ENCODE assay signal across 22 cellular contexts in genomic region chr3:116848402-116848801, GRCh38.
DNase-seq lines count a peak whose midpoint lies in the region; ATAC-seq and TF ChIP-seq lines count a peak whose summit lies in the region.
"Had no signal": no experiment of that assay in that cellular context is flagged by ENCODE, and none has a peak within 500 bp of the region (broad histone marks: within the 10 kb centered on the region; RNA-seq: fewer than 3 reads in every experiment).

No MANE protein-coding gene starts in this region.

- H3K4me1 Mint-ChIP-seq in GM23338, result peaks cover 49% of the 10 kb centered on the region
- peaks cover 57% of the 10 kb centered on the region for H3K4me1 Mint-ChIP-seq in WTC11
- H3K4me1 Mint-ChIP-seq in endodermal cell, result peaks cover 24% of the 10 kb centered on the region
- H3K4me1 Mint-ChIP-seq: CD14-positive monocyte; CD8-positive, alpha-beta memory T cell had no signal

- H3K79me2 ChIP-seq in GM23338 (replicated peaks; ENCODE audit: insufficient read depth), result no peaks in the 10 kb centered on the region

- H3K4me1 ChIP-seq in GM23338 (ENCODE audit: insufficient read depth), result peaks cover 18% of the 10 kb centered on the region
- peaks cover 38% of the 10 kb centered on the region for H3K4me1 ChIP-seq in HUES6 (ENCODE audit: control insufficient read depth, insufficient read depth, low read length)
- H3K4me1 ChIP-seq in endodermal cell (ENCODE audit: control insufficient read depth, insufficient read depth, low read length), result peaks cover 5% of the 10 kb centered on the region
- no peaks in the 10 kb centered on the region for H3K4me1 ChIP-seq in aorta (ENCODE audit: control insufficient read depth in 1 of 2, insufficient read depth in 2 of 2, low read length in 2 of 2)
- H3K4me1 ChIP-seq: BE2C; BLaER1 treated with 17β-estradiol and CSF1 and Interleukin-3, amounts not matched to agents 10 nM and 100 nM had no signal

- H3K4me2 ChIP-seq in GM23338, result peak overlapping the region; percentile 39
- H3K4me2 ChIP-seq: BLaER1 treated with 17β-estradiol and CSF1 and Interleukin-3, amounts not matched to agents 10 nM and 100 nM had no signal

- H3K9me3 Mint-ChIP-seq in GM23338 (peaks cover 22% of the 10 kb centered on the region), WTC11 (peaks cover 29% of the 10 kb centered on the region), endodermal cell (peaks cover 18% of the 10 kb centered on the region)

- H3K36me3 Mint-ChIP-seq in GM23338 (ENCODE audit: low read depth) (peaks cover 29% of the 10 kb centered on the region), WTC11 (peaks cover 24% of the 10 kb centered on the region), endodermal cell (ENCODE audit: low read depth) (peaks cover 4% of the 10 kb centered on the region)
- H3K36me3 Mint-ChIP-seq: CD14-positive monocyte; CD8-positive, alpha-beta memory T cell had no signal

- whole genome bisulfite sequencing in endodermal cell (ENCODE audit: insufficient coverage in 1 of 2, insufficient read length in 1 of 2), 2 experiments, result 58 to 70% methylated on average over 2 of the region's 2 CpGs
- WGBS in aorta, 2 donors, result 54 to 55% methylated on average over 2 of the region's 2 CpGs

- H3K9me2 ChIP-seq in GM23338 (ENCODE audit: insufficient read depth), result no peaks in the 10 kb centered on the region

- DNase-seq in GM23338 (ENCODE audit: low spot score), result peak; percentile 14
- no peak for DNase-seq in WTC11 (ENCODE audit: low spot score)
- DNase-seq in endodermal cell, result no peak
- no peak for DNase-seq in aorta
- DNase-seq in NCI-H2227 treated with DMSO at 0.1 percent for 48 hours (lab: John Stamatoyannopoulos, UW), result no peak
- DNase-seq in stimulated activated CD4-positive, alpha-beta T cell treated with anti-CD3 and anti-CD28 coated beads, Interleukin-15, amount 100 ng/mL, for 24 hours, result no peak
- no peak for DNase-seq in NCI-H2029 treated with DMSO at 0.1 percent for 48 hours (lab: John Stamatoyannopoulos, UW)
- DNase-seq: AML-193; BE2C; CD4-positive, alpha-beta T cell; CD8-positive, alpha-beta memory T cell; DMS 273 treated with DMSO at 0.1 percent for 48 hours; DMS79; EL; GDM1; GM23248; HCEC 1CT had no signal

- H2AFZ ChIP-seq in GM23338, result no peak overlapping the region
- H2AFZ ChIP-seq: GM23248 had no signal

- H3K27ac Mint-ChIP-seq in GM23338, result peak overlapping the region; percentile 76; the same call in 1 of the 2 replicates
- H3K27ac Mint-ChIP-seq in WTC11, result peak overlapping the region; percentile 57
- no peak overlapping the region for H3K27ac Mint-ChIP-seq in endodermal cell
- H3K27ac Mint-ChIP-seq: CD14-positive monocyte; CD4-positive, alpha-beta T cell; CD8-positive, alpha-beta memory T cell had no signal

- H3K27me3 ChIP-seq in GM23338 (ENCODE audit: insufficient read depth) (no peaks in the 10 kb centered on the region), HUES6 (ENCODE audit: control insufficient read depth, insufficient read depth, low read length) (no peaks in the 10 kb centered on the region), endodermal cell (ENCODE audit: control insufficient read depth, insufficient read depth, low read length, poor library complexity, severe bottlenecking) (no peaks in the 10 kb centered on the region), aorta (ENCODE audit: control insufficient read depth in 1 of 2, insufficient read depth in 2 of 2, low read length in 1 of 2) (no peaks in the 10 kb centered on the region)
- H3K27me3 ChIP-seq: BE2C; BLaER1 treated with 17β-estradiol and CSF1 and Interleukin-3, amounts not matched to agents 10 nM and 100 nM had no signal

- intact Hi-C loops in aorta (cut with DNase I), result no loop called here

- H3K27me3 Mint-ChIP-seq in GM23338 (ENCODE audit: insufficient read depth, low read depth, poor library complexity), result peaks cover 3% of the 10 kb centered on the region
- H3K27me3 Mint-ChIP-seq in WTC11 (ENCODE audit: low read depth), result peaks cover 10% of the 10 kb centered on the region
- H3K27me3 Mint-ChIP-seq in endodermal cell (ENCODE audit: insufficient read depth), result peaks cover 2% of the 10 kb centered on the region
- H3K27me3 Mint-ChIP-seq: CD4-positive, alpha-beta T cell; CD8-positive, alpha-beta memory T cell had no signal

- TF ChIP-seq CTCF in GM23338 (conservative IDR thresholded peaks at IDR 0.05; ENCODE audit: low read depth in 2 of 2), result no peak
- TF ChIP-seq CTCF in WTC11 (IDR thresholded peaks at IDR 0.05), result no peak
- no peak for TF ChIP-seq CTCF in endodermal cell (conservative IDR thresholded peaks at IDR 0.05)

- H3K9ac ChIP-seq in HUES6 (ENCODE audit: low read length) (no peak overlapping the region), endodermal cell (ENCODE audit: extremely low read depth, low read length, poor library complexity, severe bottlenecking) (no peak overlapping the region)
- H3K9ac ChIP-seq: BLaER1 treated with 17β-estradiol and CSF1 and Interleukin-3, amounts not matched to agents 10 nM and 100 nM; GM23248 had no signal

- H3K36me3 ChIP-seq in GM23338 (ENCODE audit: insufficient read depth), result no peaks in the 10 kb centered on the region
- no peaks in the 10 kb centered on the region for H3K36me3 ChIP-seq in HUES6 (ENCODE audit: control insufficient read depth, insufficient read depth, low read length)
- H3K36me3 ChIP-seq in endodermal cell (ENCODE audit: control insufficient read depth, insufficient read depth, low read length), result no peaks in the 10 kb centered on the region
- no peaks in the 10 kb centered on the region for H3K36me3 ChIP-seq in aorta (ENCODE audit: control insufficient read depth in 1 of 2, insufficient read depth in 2 of 2, low read length in 1 of 2)
- H3K36me3 ChIP-seq: BE2C; BLaER1 treated with 17β-estradiol and CSF1 and Interleukin-3, amounts not matched to agents 10 nM and 100 nM had no signal

- no peaks in the 10 kb centered on the region for H4K20me1 ChIP-seq in GM23338 (replicated peaks; ENCODE audit: insufficient read depth)
- H4K20me1 ChIP-seq: BLaER1 treated with 17β-estradiol and CSF1 and Interleukin-3, amounts not matched to agents 10 nM and 100 nM had no signal

- H3K4me3 ChIP-seq in GM23338 (peak overlapping the region; percentile 13; the same call in 1 of the 2 replicates), HUES6 (ENCODE audit: low read depth, low read length) (peak overlapping the region; percentile 8; the same call in 1 of the 2 replicates), endodermal cell (ENCODE audit: low read length) (peak overlapping the region; percentile 36), aorta (ENCODE audit: low read length in 2 of 2) (no peak overlapping the region)
- H3K4me3 ChIP-seq: BLaER1 treated with 17β-estradiol and CSF1 and Interleukin-3, amounts not matched to agents 10 nM and 100 nM; GM12878; GM23248 had no signal

- H3K9me3 ChIP-seq in HUES6 (ENCODE audit: control insufficient read depth, insufficient read depth, low read depth, low read length) (peaks cover 12% of the 10 kb centered on the region), endodermal cell (ENCODE audit: control insufficient read depth, low read length) (peaks cover 15% of the 10 kb centered on the region), aorta (ENCODE audit: control insufficient read depth, low read length) (no peaks in the 10 kb centered on the region)
- H3K9me3 ChIP-seq: BE2C had no signal

- H3K4me3 Mint-ChIP-seq in GM23338, result no peak overlapping the region
- H3K4me3 Mint-ChIP-seq in WTC11, result peak overlapping the region; percentile 27
- H3K4me3 Mint-ChIP-seq in endodermal cell, result no peak overlapping the region
- H3K4me3 Mint-ChIP-seq: CD14-positive monocyte; CD4-positive, alpha-beta T cell; CD8-positive, alpha-beta memory T cell had no signal

- H3K27ac ChIP-seq in GM23338 (ENCODE audit: low read depth) (peak overlapping the region; percentile 43), HUES6 (ENCODE audit: low read depth, low read length) (peak overlapping the region; percentile 92), endodermal cell (ENCODE audit: low read depth, low read length) (no peak overlapping the region), aorta (ENCODE audit: low read depth in 1 of 2, low read length in 2 of 2) (no peak overlapping the region)
- H3K27ac ChIP-seq: 22Rv1; BLaER1 treated with 17β-estradiol and CSF1 and Interleukin-3, amounts not matched to agents 10 nM and 100 nM; GM23248 had no signal

- ATAC-seq in GM23338, result peak; percentile 24; the same call in 2 of the 3 replicates
- ATAC-seq in WTC11, result peak; percentile 10; the same call in 1 of the 2 replicates
- no peak for ATAC-seq in aorta (ENCODE audit: low FRiP score)
- ATAC-seq: GM12878 had no signal

- CTCF ChIA-PET in WTC11 (lab: Charles Lee), result interaction anchor here (3.6 kb wide), 1 partner anchor 78 kb away, joined by 20 read pairs; no protein-coding TSS in a partner anchor

- POLR2A ChIA-PET in WTC11 (lab: Charles Lee), result no interaction called here

- no peaks in the 10 kb centered on the region for H3F3A ChIP-seq in GM23338 (replicated peaks; ENCODE audit: low read depth)

TF ChIP-seq in GM23338, 12 proteins besides CTCF, POLR2A, EP300 and RAD21:
- TF ChIP-seq ZNF331 (CRISPR knock-in tag; IDR thresholded peaks at IDR 0.05; ENCODE audit: low read depth), result no peak
- peak; percentile 63; the same call in 1 of the 2 replicates for TF ChIP-seq NANOG (IDR thresholded peaks at IDR 0.05; ENCODE audit: borderline replicate concordance)

TF ChIP-seq in WTC11, 78 proteins besides CTCF, POLR2A, EP300 and RAD21 (continues in another document):
- TF ChIP-seq NFATC4 (CRISPR knock-in tag; IDR thresholded peaks at IDR 0.05) (no peak), ZNF121 (CRISPR knock-in tag; IDR thresholded peaks at IDR 0.05) (no peak), FOXP1 (CRISPR knock-in tag; IDR thresholded peaks at IDR 0.05; ENCODE audit: borderline replicate concordance) (no peak), IRF1 (CRISPR knock-in tag; IDR thresholded peaks at IDR 0.05) (no peak), RORB (CRISPR knock-in tag; IDR thresholded peaks at IDR 0.05) (no peak)
- TF ChIP-seq, protein P1, sequence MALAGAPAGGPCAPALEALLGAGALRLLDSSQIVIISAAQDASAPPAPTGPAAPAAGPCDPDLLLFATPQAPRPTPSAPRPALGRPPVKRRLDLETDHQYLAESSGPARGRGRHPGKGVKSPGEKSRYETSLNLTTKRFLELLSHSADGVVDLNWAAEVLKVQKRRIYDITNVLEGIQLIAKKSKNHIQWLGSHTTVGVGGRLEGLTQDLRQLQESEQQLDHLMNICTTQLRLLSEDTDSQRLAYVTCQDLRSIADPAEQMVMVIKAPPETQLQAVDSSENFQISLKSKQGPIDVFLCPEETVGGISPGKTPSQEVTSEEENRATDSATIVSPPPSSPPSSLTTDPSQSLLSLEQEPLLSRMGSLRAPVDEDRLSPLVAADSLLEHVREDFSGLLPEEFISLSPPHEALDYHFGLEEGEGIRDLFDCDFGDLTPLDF (CRISPR knock-in tag; IDR thresholded peaks at IDR 0.05), result no peak

Comparison
In these comparisons a context has a peak if more than half of its experiments do, and no peak if none do; other contexts are left out.
1. H3K27ac ChIP-seq: peak in GM23338 (single experiment) and HUES6 (single experiment); none in endodermal cell (single experiment) and aorta (0 of 2).
2. H3K4me3 ChIP-seq: peak in GM23338 (single experiment), HUES6 (single experiment) and endodermal cell (single experiment); none in aorta (0 of 2).